In the genomic region with DNA sequence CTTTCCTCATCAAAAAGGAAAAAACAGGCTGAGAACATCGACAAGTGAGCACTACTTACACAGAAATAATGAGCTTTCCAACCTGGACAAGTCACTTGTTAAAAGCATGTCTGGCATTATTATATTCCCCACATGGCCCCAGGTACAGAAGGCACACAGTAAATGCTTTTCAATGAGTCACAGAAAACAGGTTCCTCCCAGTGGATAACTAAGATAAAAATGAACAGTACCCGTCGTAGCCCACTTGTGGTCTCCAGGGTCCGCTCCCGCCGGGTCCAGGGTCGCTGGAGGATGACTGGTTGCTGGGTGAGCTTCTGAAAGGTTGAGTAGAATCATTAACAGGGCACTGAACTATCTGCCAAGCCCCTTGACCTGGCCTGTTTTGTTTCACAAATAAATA, we compare ENCODE assay signal across 19 cellular contexts.
DNase-seq lines count a peak whose midpoint lies in the region; ATAC-seq and TF ChIP-seq lines count a peak whose summit lies in the region.
"Had no signal": no experiment of that assay in that cellular context is flagged by ENCODE, and none has a peak within 500 bp of the region (broad histone marks: within the 10 kb centered on the region; RNA-seq: fewer than 3 reads in every experiment).

No MANE protein-coding gene starts in this region.

- no peak overlapping the region for H3K4me3 ChIP-seq in PC-3 (ENCODE audit: low read length)
- H3K4me3 ChIP-seq: SK-N-MC had no signal

- H4K20me1 ChIP-seq in PC-3 (ENCODE audit: low read length), result no peaks in the 10 kb centered on the region

- H3K9me3 Mint-ChIP-seq in type B pancreatic cell, result no peaks in the 10 kb centered on the region
- H3K9me3 Mint-ChIP-seq: CD4-positive, CD25-positive, alpha-beta regulatory T cell had no signal

- H3K4me3 Mint-ChIP-seq in T-helper 17 cell (no peak overlapping the region), type B pancreatic cell (no peak overlapping the region)
- H3K4me3 Mint-ChIP-seq: CD4-positive, CD25-positive, alpha-beta regulatory T cell had no signal

- no peaks in the 10 kb centered on the region for H3K4me1 Mint-ChIP-seq in T-helper 17 cell
- peaks cover 16% of the 10 kb centered on the region for H3K4me1 Mint-ChIP-seq in type B pancreatic cell (ENCODE audit: unreplicated experiment)
- H3K4me1 Mint-ChIP-seq: CD4-positive, CD25-positive, alpha-beta regulatory T cell had no signal

- ATAC-seq in PC-3 (no peak), T-helper 17 cell (no peak), HG03025 (IDR thresholded peaks at IDR 0.05; ENCODE audit: low FRiP score, unreplicated experiment) (no peak)

- H3K9me3 ChIP-seq in PC-3 (ENCODE audit: low read length), result no peaks in the 10 kb centered on the region
- H3K9me3 ChIP-seq in T-helper 17 cell (ENCODE audit: control insufficient read depth, low read length, poor library complexity, severe bottlenecking), result no peaks in the 10 kb centered on the region
- H3K9me3 ChIP-seq: Caco-2 had no signal

- no peaks in the 10 kb centered on the region for H3K36me3 ChIP-seq in PC-3 (ENCODE audit: low read depth, low read length)

- H3K27ac Mint-ChIP-seq in T-helper 17 cell (peak overlapping the region; percentile 56), type B pancreatic cell (peak overlapping the region; percentile 11)
- H3K27ac Mint-ChIP-seq: CD4-positive, CD25-positive, alpha-beta regulatory T cell had no signal

- H3K27ac ChIP-seq in PC-3 (ENCODE audit: low read length), result no peak overlapping the region
- H3K27ac ChIP-seq: SK-N-MC had no signal

- POLR2A ChIA-PET in PC-3 (lab: Charles Lee; ENCODE audit: unreplicated experiment), result no interaction called here

- no peaks in the 10 kb centered on the region for H3K9me2 ChIP-seq in PC-3 (replicated peaks; ENCODE audit: low read length)

- no peaks in the 10 kb centered on the region for H3F3A ChIP-seq in PC-3 (ENCODE audit: low read length, unreplicated experiment)

- no TSS peak for BruUV-seq in PC-3 (replicated peaks; lab: Mats Ljungman, UMichigan)

- peaks cover 4% of the 10 kb centered on the region for H3K27me3 Mint-ChIP-seq in T-helper 17 cell
- H3K27me3 Mint-ChIP-seq in type B pancreatic cell, result no peaks in the 10 kb centered on the region
- H3K27me3 Mint-ChIP-seq: CD4-positive, CD25-positive, alpha-beta regulatory T cell had no signal

- no peak overlapping the region for H3K4me2 ChIP-seq in PC-3 (ENCODE audit: low read length)

- TF ChIP-seq CTCF in PC-3 (conservative IDR thresholded peaks at IDR 0.05; ENCODE audit: low read depth, low read length), result no peak
- TF ChIP-seq CTCF in type B pancreatic cell (conservative IDR thresholded peaks at IDR 0.05), result no peak

- DNase-seq in PC-3 (peak; percentile 38), T-helper 17 cell (no peak), left kidney (ENCODE audit: low read depth, low spot score) (peak; percentile 35), type B pancreatic cell (ENCODE audit: extremely low spot score, unreplicated experiment) (no peak), NCI-H748 treated with DMSO at 0.1 percent for 48 hours (lab: John Stamatoyannopoulos, UW) (no peak), DMS79 treated with DMSO at 0.1 percent for 48 hours (lab: John Stamatoyannopoulos, UW) (no peak)
- DNase-seq: Caco-2; CD4-positive, CD25-positive, alpha-beta regulatory T cell; DMS153; GDM1; Kasumi-1; NCI-H1694 treated with DMSO at 0.1 percent for 48 hours; NCI-H2081 treated with DMSO at 0.1 percent for 48 hours; NCI-H2171 treated with DMSO at 0.1 percent for 48 hours; NCI-H524 treated with DMSO at 0.1 percent for 48 hours; RPMI8226; SHP77 had no signal

- intact Hi-C loops in PC-3 (cut with micrococcal nuclease), result no loop called here

- H3K9ac ChIP-seq in PC-3 (ENCODE audit: low read length), result no peak overlapping the region

- H3K4me1 ChIP-seq in PC-3 (ENCODE audit: insufficient read depth, low read length), result peaks cover 6% of the 10 kb centered on the region; the same call in 1 of the 2 replicates
- H3K4me1 ChIP-seq: Caco-2 had no signal

- no peaks in the 10 kb centered on the region for H3K27me3 ChIP-seq in PC-3 (ENCODE audit: low read length)

- H3K36me3 Mint-ChIP-seq in T-helper 17 cell (ENCODE audit: low read depth) (peaks cover 2% of the 10 kb centered on the region), type B pancreatic cell (peaks cover 24% of the 10 kb centered on the region)
- H3K36me3 Mint-ChIP-seq: CD4-positive, CD25-positive, alpha-beta regulatory T cell had no signal

- CTCF ChIA-PET in PC-3 (lab: Charles Lee), result no interaction called here

- no peak overlapping the region for H2AFZ ChIP-seq in PC-3 (ENCODE audit: low read length)

- no peaks in the 10 kb centered on the region for H3K79me2 ChIP-seq in PC-3 (ENCODE audit: low read length)

Comparison
In these comparisons a context has a peak if more than half of its experiments do, and no peak if none do; other contexts are left out.
1. DNase-seq: peak in PC-3 (single experiment) and left kidney (single experiment); none in T-helper 17 cell (0 of 3), type B pancreatic cell (single experiment), NCI-H748 treated with DMSO at 0.1 percent for 48 hours (single experiment) and DMS79 treated with DMSO at 0.1 percent for 48 hours (single experiment).